Comparison of ENCODE assay signal across 16 cellular contexts in genomic region chr7:152624218-152624617, GRCh38.
"Had no signal": no experiment of that assay in that cellular context is flagged by ENCODE, and none has a peak within 500 bp of the region (broad histone marks: within the 10 kb centered on the region; RNA-seq: fewer than 3 reads in every experiment).

No MANE protein-coding gene starts in this region.

- H3K36me3 ChIP-seq: adrenal gland, esophagus muscularis mucosa, heart right ventricle, spleen had no signal

- H3K27me3 ChIP-seq: adrenal gland, esophagus muscularis mucosa, heart right ventricle, spleen, testis had no signal

- H3K27ac ChIP-seq: adrenal gland, esophagus muscularis mucosa, heart right ventricle, spleen, testis had no signal

- H3K9me3 ChIP-seq: adrenal gland, esophagus muscularis mucosa, heart right ventricle, spleen, testis had no signal

- ATAC-seq: activated T-cell treated with anti-CD3 and anti-CD28 coated beads, Interleukin-2, amount 50 U/mL, for 4 hours; heart right ventricle; left ventricle myocardium superior; stimulated activated memory B cell treated with anti-CD40 and anti-IgM and Interleukin-4, amounts not matched to agents 10 μg/mL and 1 μg/mL and 100 μg/mL, for 72 hours had no signal

- DNase-seq: activated CD4-positive, alpha-beta T cell treated with anti-CD3 and anti-CD28 coated beads, Interleukin-2, amount 10 ng/mL, durations not matched to agents 24 days and 14 days; activated CD8-positive, alpha-beta memory T cell treated with anti-CD3 and anti-CD28 coated beads, Interleukin-2, amount 50 U/mL, for 4 hours; activated naive CD4-positive, alpha-beta T cell treated with anti-CD3 and anti-CD28 coated beads, Interleukin-2, amount 50 U/mL, for 16 hours; activated T-cell treated with anti-CD3 and anti-CD28 coated beads, Interleukin-2, amount 50 U/mL, for 4 hours; adrenal gland; effector CD8-positive, alpha-beta T cell; heart right ventricle; left ventricle myocardium superior; nephron progenitor cell; occipital lobe; retina; spleen; stimulated activated CD4-positive, alpha-beta T cell treated with anti-CD3 and anti-CD28 coated beads, Interleukin-4, amount 100 ng/mL, for 4 hours; testis had no signal

- H3K4me1 ChIP-seq: adrenal gland, esophagus muscularis mucosa, heart right ventricle, spleen, testis had no signal

- H3K4me3 ChIP-seq: adrenal gland, esophagus muscularis mucosa, heart right ventricle, spleen, testis had no signal
